12 cellular contexts compared by ENCODE assay signal in genomic region chr7:27133409-27134157, GRCh38. TPM values are rescaled to one million over a fixed set of nuclear protein-coding genes. Genes with fewer than 3 reads are reported as not detected.
DNase-seq lines count a peak whose midpoint lies in the region; ATAC-seq, FAIRE-seq and TF ChIP-seq lines count a peak whose summit lies in the region.
"Had no signal": no experiment of that assay in that cellular context is flagged by ENCODE, and none has a peak within 500 bp of the region (broad histone marks: within the 10 kb centered on the region; RNA-seq: fewer than 3 reads in every experiment).

No MANE protein-coding gene starts in this region.

- H3K27me3 ChIP-seq in HepG2 (ENCODE audit: control insufficient read depth in 1 of 2, insufficient read depth in 2 of 2, low read length in 2 of 2) (no peaks in the 10 kb centered on the region), right lobe of liver (peaks cover 0 to 31% of the 10 kb centered on the region in 2 donors), colonic mucosa (no peaks in the 10 kb centered on the region), upper lobe of right lung (peaks cover 13% of the 10 kb centered on the region)

- H3K27ac ChIP-seq in HepG2 (ENCODE audit: extremely low read length, insufficient read depth, low read length): peak overlapping the region; percentile 67
- no peak overlapping the region for H3K27ac ChIP-seq in right lobe of liver
- peak overlapping the region; percentile 19 for H3K27ac ChIP-seq in colonic mucosa
- peak overlapping the region; percentile 69 for H3K27ac ChIP-seq in upper lobe of right lung
- H3K27ac ChIP-seq: dorsolateral prefrontal cortex had no signal

- H3K79me2 ChIP-seq in HepG2 (ENCODE audit: insufficient read depth, low read length): no peaks in the 10 kb centered on the region

- peak overlapping the region; percentile 34 for H3K9ac ChIP-seq in HepG2 (ENCODE audit: insufficient read depth, low read depth, low read length)
- H3K9ac ChIP-seq in colonic mucosa (ENCODE audit: low read depth in 2 of 2, low read length in 2 of 2): peak overlapping the region in 1 of 2 donors; percentile 64

- peak; percentile 81 for FAIRE-seq in HepG2 (lab: Jason Lieb, UNC)

- 21% methylated on average over 17 of the region's 17 CpGs for WGBS in HepG2 (ENCODE audit: low lambda C conversion rate)
- 31% methylated on average over 17 of the region's 17 CpGs for WGBS in right lobe of liver (ENCODE audit: insufficient coverage, low coverage, low lambda C conversion rate, missing lambda C conversion rate)

- TF ChIP-seq RAD21 in HepG2 (CRISPR knock-in tag; IDR thresholded peaks at IDR 0.05): 0 out of 2 replicates have a peak, but pooled peaks have one; percentile 10

- intact Hi-C loops in HepG2 (cut with micrococcal nuclease; ENCODE audit: unreplicated experiment) (loop anchor here (5.0 kb wide), 1 partner anchor 166 kb away; no protein-coding TSS in a partner anchor), right lobe of liver (cut with DNase I) (no loop called here), colonic mucosa (cut with DNase I) (no loop called here), mucosa of descending colon (cut with DNase I, micrococcal nuclease) (no loop called here), upper lobe of right lung (cut with DNase I) (no loop called here)

- no peaks in the 10 kb centered on the region for H3K36me3 ChIP-seq in HepG2 (replicated peaks in 1 of 2; ENCODE audit: control insufficient read depth in 1 of 2, insufficient read depth in 2 of 2, low read length in 2 of 2)
- H3K36me3 ChIP-seq in right lobe of liver: no peaks in the 10 kb centered on the region
- H3K36me3 ChIP-seq in colonic mucosa: no peaks in the 10 kb centered on the region
- no peaks in the 10 kb centered on the region for H3K36me3 ChIP-seq in mucosa of descending colon (ENCODE audit: low read depth)
- no peaks in the 10 kb centered on the region for H3K36me3 ChIP-seq in upper lobe of right lung

- H2AFZ ChIP-seq in HepG2 (ENCODE audit: low read length): no peak overlapping the region

- CTCF ChIA-PET in HepG2 (lab: Yijun Ruan, JAX; ENCODE audit: low intra/inter-chr PET ratio, low total read pairs): interaction anchor here (0.8 kb wide), 1 partner anchor 280 kb away, joined by 4 read pairs; no protein-coding TSS in a partner anchor

- peak; percentile 54 for ATAC-seq in HepG2
- ATAC-seq in right lobe of liver: no peak
- ATAC-seq in mucosa of descending colon: no peak
- no peak for ATAC-seq in upper lobe of right lung
- ATAC-seq in GM21529 (IDR thresholded peaks at IDR 0.05; ENCODE audit: unreplicated experiment): no peak
- no peak for ATAC-seq in HG03439 (IDR thresholded peaks at IDR 0.05; ENCODE audit: unreplicated experiment)

- TF ChIP-seq EP300 in HepG2 (IDR thresholded peaks at IDR 0.05; ENCODE audit: low read depth in 2 of 2, low read length in 2 of 2) (peak in 1 of 2 experiments; percentile 75; a peak in 2 of 4 replicates), HepG2 (CRISPR knock-in tag; IDR thresholded peaks at IDR 0.05; ENCODE audit: borderline replicate concordance) (peak; percentile 34; the same call in 1 of the 2 replicates)

- peak; percentile 42 for TF ChIP-seq CTCF in HepG2 (CRISPR knock-in tag; IDR thresholded peaks at IDR 0.05)
- no peak for TF ChIP-seq CTCF in right lobe of liver (IDR thresholded peaks at IDR 0.05)
- no peak for TF ChIP-seq CTCF in colonic mucosa (IDR thresholded peaks at IDR 0.05)
- TF ChIP-seq CTCF in mucosa of descending colon (IDR thresholded peaks at IDR 0.05): no peak
- no peak for TF ChIP-seq CTCF in upper lobe of right lung (IDR thresholded peaks at IDR 0.05)
- TF ChIP-seq CTCF in GM13976 (IDR thresholded peaks at IDR 0.05; ENCODE audit: borderline replicate concordance, control extremely low read depth, extremely low read depth, insufficient read depth, missing control alignments): no peak

- in situ Hi-C loops in HepG2 (cut with HindIII; ENCODE audit: extremely low pct_ligation_motif_present, low pct_unique_long_range_greater_than_20kb): no loop called here
- in situ Hi-C loops in GM13976 (cut with MboI; ENCODE audit: low sequenced_read_pairs, unreplicated experiment): no loop called here

- peak overlapping the region; percentile 13 to 24 (median 22); a peak in 2 of 6 replicates for H3K4me3 ChIP-seq in HepG2 (replicated peaks in 1 of 3; ENCODE audit: insufficient read depth in 1 of 3, low read depth in 2 of 3, low read length in 3 of 3)
- no peak overlapping the region for H3K4me3 ChIP-seq in right lobe of liver
- no peak overlapping the region for H3K4me3 ChIP-seq in colonic mucosa
- no peak overlapping the region for H3K4me3 ChIP-seq in mucosa of descending colon
- H3K4me3 ChIP-seq in upper lobe of right lung: no peak overlapping the region
- H3K4me3 ChIP-seq: dorsolateral prefrontal cortex had no signal

- no TSS peak for BruUV-seq in HepG2 (replicated peaks; lab: Mats Ljungman, UMichigan)

- POLR2A ChIA-PET in HepG2 (lab: Yijun Ruan, JAX): interaction anchor here (0.8 to 5.0 kb wide), 6 partner anchors 8 to 934 kb away, joined by 3 to 118 read pairs (median 4); partner anchors contain the start of gene SKAP2

- peak overlapping the region; percentile 76 for H3K4me2 ChIP-seq in HepG2 (ENCODE audit: low read depth, low read length)

- H3K9me3 ChIP-seq in HepG2 (ENCODE audit: low read length): no peaks in the 10 kb centered on the region
- H3K9me3 ChIP-seq in right lobe of liver: no peaks in the 10 kb centered on the region
- H3K9me3 ChIP-seq in colonic mucosa: no peaks in the 10 kb centered on the region
- H3K9me3 ChIP-seq in mucosa of descending colon: no peaks in the 10 kb centered on the region
- H3K9me3 ChIP-seq in upper lobe of right lung: no peaks in the 10 kb centered on the region

- DNase-seq in HepG2 (ENCODE audit: low spot score): peak; percentile 94
- DNase-seq in right lobe of liver: no peak
- DNase-seq in colonic mucosa: peak; percentile 69
- DNase-seq in mucosa of descending colon: peak in 2 of 3 donors; percentile 39 to 68
- no peak for DNase-seq in upper lobe of right lung
- no peak for DNase-seq in GM13976 (ENCODE audit: low spot score)
- DNase-seq: DMS79, dorsolateral prefrontal cortex, SIG-M5 had no signal

- no peaks in the 10 kb centered on the region for H4K20me1 ChIP-seq in HepG2 (ENCODE audit: insufficient read depth, low read length)

- no peak for TF ChIP-seq POLR2A in HepG2 (IDR thresholded peaks at IDR 0.05; ENCODE audit: insufficient read depth in 1 of 2, low read depth in 2 of 2, low read length in 2 of 2)
- no peak for TF ChIP-seq POLR2A in right lobe of liver (IDR thresholded peaks at IDR 0.05)

- peaks cover 74% of the 10 kb centered on the region for H3K4me1 ChIP-seq in HepG2 (ENCODE audit: insufficient read depth, low read length)
- H3K4me1 ChIP-seq in right lobe of liver: no peaks in the 10 kb centered on the region
- H3K4me1 ChIP-seq in colonic mucosa: peaks cover 9% of the 10 kb centered on the region
- H3K4me1 ChIP-seq in mucosa of descending colon (ENCODE audit: low read depth): peaks cover 54% of the 10 kb centered on the region
- peaks cover 55% of the 10 kb centered on the region for H3K4me1 ChIP-seq in upper lobe of right lung

RNA-seq across cellular contexts. Expression of gene HOXA4, which starts 3.0 kb away (rescaled TPM):
- 1.8 and 2.4 TPM in 2 replicates for total RNA-seq in HepG2 (2016; rRNA removed; fragmentation: Illumina TruSeq; extraction: Trizol)
- 2.0 and 2.2 TPM in 2 replicates for total RNA-seq in HepG2 (2016; cell fraction: cytosol; rRNA removed; fragmentation: Illumina TruSeq; extraction: Trizol; ENCODE audit: low read depth)
- 1.0 and 2.0 TPM in 2 replicates for total RNA-seq in HepG2 (2016; cell fraction: insoluble cytoplasmic fraction; rRNA removed; fragmentation: Illumina TruSeq; extraction: Trizol)
- 2.9 and 3.2 TPM in 2 replicates for total RNA-seq in HepG2 (2016; cell fraction: membrane; rRNA removed; fragmentation: Illumina TruSeq; extraction: Trizol)
- total RNA-seq in HepG2 (2016; cell fraction: nucleus; rRNA removed; fragmentation: Illumina TruSeq; extraction: Trizol): 0.53 and 1.8 TPM in 2 replicates
- 4.3 and 5.4 TPM in 2 replicates for polyA plus RNA-seq in HepG2 (2011; rRNA removed)
- 4.7 and 6.2 TPM in 2 replicates for polyA plus RNA-seq in HepG2 (2011; cell fraction: cytosol; rRNA removed)
- 5.3 and 5.5 TPM in 2 replicates for polyA plus RNA-seq in HepG2 (2011; cell fraction: nucleus; rRNA removed)
- polyA plus RNA-seq in HepG2 (2012): 5.2 and 7.3 TPM in 2 replicates
- 7.9 and 8.8 TPM in 2 replicates for polyA plus RNA-seq in HepG2 (2016; cell fraction: cytosol; fragmentation: Illumina TruSeq; extraction: Trizol; ENCODE audit: low read depth)
- polyA plus RNA-seq in HepG2 (2016; cell fraction: insoluble cytoplasmic fraction; fragmentation: Illumina TruSeq; extraction: Trizol; ENCODE audit: low read depth): 7.2 and 9.1 TPM in 2 replicates
- 10.6 and 13.1 TPM in 2 replicates for polyA plus RNA-seq in HepG2 (2016; cell fraction: membrane; fragmentation: Illumina TruSeq; extraction: Trizol; ENCODE audit: low read depth)
- 9.4 and 10.8 TPM in 2 replicates for polyA plus RNA-seq in HepG2 (2016; cell fraction: nucleus; fragmentation: Illumina TruSeq; extraction: Trizol; ENCODE audit: insufficient read depth, low read depth)
- polyA minus RNA-seq in HepG2 (2011; rRNA and poly(A)+ RNA removed; ENCODE audit: low replicate concordance): 0.56 and 2.4 TPM in 2 replicates
- 1.7 and 2.3 TPM in 2 replicates for polyA minus RNA-seq in HepG2 (2011; cell fraction: cytosol; rRNA and poly(A)+ RNA removed)
- 1.4 and 2.7 TPM in 2 replicates for polyA minus RNA-seq in HepG2 (2011; cell fraction: nucleus; rRNA and poly(A)+ RNA removed)
- total RNA-seq in right lobe of liver: 1 to 10 TPM in 1 of 6 experiments, under 1 TPM in 4, not detected in 1; 0.55 to 1.6 (median 0.75) TPM
- total RNA-seq in colonic mucosa: 1 to 10 TPM; 3.3 to 4.5 TPM
- total RNA-seq in mucosa of descending colon: 1 to 10 TPM; 5.9 to 9.5 (median 8.3) TPM
- total RNA-seq in upper lobe of right lung: 7.1 TPM

RNA-seq across cellular contexts. Expression of gene HOXA5, which starts 9.9 kb away (rescaled TPM):
- 3.2 and 3.9 TPM in 2 replicates for total RNA-seq in HepG2 (2016; rRNA removed; fragmentation: Illumina TruSeq; extraction: Trizol)
- 0.71 and 0.97 TPM in 2 replicates for total RNA-seq in HepG2 (2016; cell fraction: cytosol; rRNA removed; fragmentation: Illumina TruSeq; extraction: Trizol; ENCODE audit: low read depth)
- 3.0 TPM in 2 replicates for total RNA-seq in HepG2 (2016; cell fraction: insoluble cytoplasmic fraction; rRNA removed; fragmentation: Illumina TruSeq; extraction: Trizol)
- total RNA-seq in HepG2 (2016; cell fraction: membrane; rRNA removed; fragmentation: Illumina TruSeq; extraction: Trizol): 2.1 and 3.2 TPM in 2 replicates
- 2.1 and 4.1 TPM in 2 replicates for total RNA-seq in HepG2 (2016; cell fraction: nucleus; rRNA removed; fragmentation: Illumina TruSeq; extraction: Trizol)
- polyA plus RNA-seq in HepG2 (2011; rRNA removed): 3.6 and 4.0 TPM in 2 replicates
- polyA plus RNA-seq in HepG2 (2011; cell fraction: cytosol; rRNA removed): 2.0 TPM in 2 replicates
- 4.0 and 4.1 TPM in 2 replicates for polyA plus RNA-seq in HepG2 (2011; cell fraction: nucleus; rRNA removed)
- polyA plus RNA-seq in HepG2 (2012): 2.3 TPM in 2 replicates
- polyA plus RNA-seq in HepG2 (2016; cell fraction: cytosol; fragmentation: Illumina TruSeq; extraction: Trizol; ENCODE audit: low read depth): 0.70 and 1.1 TPM in 2 replicates
- 4.1 and 4.3 TPM in 2 replicates for polyA plus RNA-seq in HepG2 (2016; cell fraction: insoluble cytoplasmic fraction; fragmentation: Illumina TruSeq; extraction: Trizol; ENCODE audit: low read depth)
- 2.2 and 2.8 TPM in 2 replicates for polyA plus RNA-seq in HepG2 (2016; cell fraction: membrane; fragmentation: Illumina TruSeq; extraction: Trizol; ENCODE audit: low read depth)
- 6.4 and 8.6 TPM in 2 replicates for polyA plus RNA-seq in HepG2 (2016; cell fraction: nucleus; fragmentation: Illumina TruSeq; extraction: Trizol; ENCODE audit: insufficient read depth, low read depth)
- polyA minus RNA-seq in HepG2 (2011; rRNA and poly(A)+ RNA removed; ENCODE audit: low replicate concordance): 0.98 and 2.8 TPM in 2 replicates
- 1.1 and 2.2 TPM in 2 replicates for polyA minus RNA-seq in HepG2 (2011; cell fraction: cytosol; rRNA and poly(A)+ RNA removed)
- polyA minus RNA-seq in HepG2 (2011; cell fraction: nucleus; rRNA and poly(A)+ RNA removed): 2.7 and 3.4 TPM in 2 replicates
- total RNA-seq in right lobe of liver: 1 to 10 TPM in 2 of 6 experiments, under 1 TPM in 4; 0.18 to 1.5 (median 0.65) TPM
- total RNA-seq in colonic mucosa: 10 to 100 TPM in 1 of 2 donors, 1 to 10 TPM in 1; 9.6 to 18.7 TPM
- total RNA-seq in mucosa of descending colon: 10 to 100 TPM; 16.1 to 26.6 (median 23.8) TPM
- 16.0 TPM for total RNA-seq in upper lobe of right lung

RNA-seq across cellular contexts. Expression of gene HOXA6, which starts 14.0 kb away (rescaled TPM):
- total RNA-seq in HepG2 (2016; rRNA removed; fragmentation: Illumina TruSeq; extraction: Trizol) (0.95 and 1.3 TPM in 2 replicates), right lobe of liver (not detected), colonic mucosa (10 to 100 TPM; 10.9 to 29.6 TPM), mucosa of descending colon (10 to 100 TPM; 20.2 to 39.5 (median 20.5) TPM), upper lobe of right lung (6.5 TPM)
- total RNA-seq in HepG2 (2016; cell fraction: cytosol; rRNA removed; fragmentation: Illumina TruSeq; extraction: Trizol; ENCODE audit: low read depth): 0.71 TPM in 1 of 2 replicates, not detected in the other
- 0.79 and 1.2 TPM in 2 replicates for total RNA-seq in HepG2 (2016; cell fraction: insoluble cytoplasmic fraction; rRNA removed; fragmentation: Illumina TruSeq; extraction: Trizol)
- total RNA-seq in HepG2 (2016; cell fraction: membrane; rRNA removed; fragmentation: Illumina TruSeq; extraction: Trizol): 0.41 and 0.65 TPM in 2 replicates
- total RNA-seq in HepG2 (2016; cell fraction: nucleus; rRNA removed; fragmentation: Illumina TruSeq; extraction: Trizol): 1.1 and 3.7 TPM in 2 replicates
- 0.68 and 1.5 TPM in 2 replicates for polyA plus RNA-seq in HepG2 (2011; rRNA removed)
- polyA plus RNA-seq in HepG2 (2011; cell fraction: cytosol; rRNA removed): 0.38 and 0.74 TPM in 2 replicates
- polyA plus RNA-seq in HepG2 (2011; cell fraction: nucleus; rRNA removed): 4.3 and 4.7 TPM in 2 replicates
- polyA plus RNA-seq in HepG2 (2012): 0.47 and 0.68 TPM in 2 replicates
- 0.18 TPM in 1 of 2 replicates, not detected in the other for polyA plus RNA-seq in HepG2 (2016; cell fraction: cytosol; fragmentation: Illumina TruSeq; extraction: Trizol; ENCODE audit: low read depth)
- polyA plus RNA-seq in HepG2 (2016; cell fraction: insoluble cytoplasmic fraction; fragmentation: Illumina TruSeq; extraction: Trizol; ENCODE audit: low read depth): 0.94 and 0.99 TPM in 2 replicates
- 0.22 TPM in 1 of 2 replicates, not detected in the other for polyA plus RNA-seq in HepG2 (2016; cell fraction: membrane; fragmentation: Illumina TruSeq; extraction: Trizol; ENCODE audit: low read depth)
- 3.5 and 4.1 TPM in 2 replicates for polyA plus RNA-seq in HepG2 (2016; cell fraction: nucleus; fragmentation: Illumina TruSeq; extraction: Trizol; ENCODE audit: insufficient read depth, low read depth)
- polyA minus RNA-seq in HepG2 (2011; rRNA and poly(A)+ RNA removed; ENCODE audit: low replicate concordance): 1.2 and 2.5 TPM in 2 replicates
- 0.79 TPM in 1 of 2 replicates, not detected in the other for polyA minus RNA-seq in HepG2 (2011; cell fraction: cytosol; rRNA and poly(A)+ RNA removed)
- polyA minus RNA-seq in HepG2 (2011; cell fraction: nucleus; rRNA and poly(A)+ RNA removed): 2.1 and 3.0 TPM in 2 replicates
- total RNA-seq: dorsolateral prefrontal cortex had no signal

RNA-seq across cellular contexts. Expression of gene HOXA3, which starts 18.8 kb away (rescaled TPM):
- total RNA-seq in HepG2 (2016; rRNA removed; fragmentation: Illumina TruSeq; extraction: Trizol) (2.1 and 2.9 TPM in 2 replicates), right lobe of liver (under 1 TPM in 4 of 6 experiments, not detected in 2; 0.17 to 0.26 (median 0.25) TPM), colonic mucosa (10 to 100 TPM; 13.3 to 14.1 TPM), mucosa of descending colon (10 to 100 TPM; 19.9 to 38.1 (median 20.5) TPM), upper lobe of right lung (8.7 TPM)
- 0.51 and 0.71 TPM in 2 replicates for total RNA-seq in HepG2 (2016; cell fraction: cytosol; rRNA removed; fragmentation: Illumina TruSeq; extraction: Trizol; ENCODE audit: low read depth)
- 1.7 and 2.6 TPM in 2 replicates for total RNA-seq in HepG2 (2016; cell fraction: insoluble cytoplasmic fraction; rRNA removed; fragmentation: Illumina TruSeq; extraction: Trizol)
- total RNA-seq in HepG2 (2016; cell fraction: membrane; rRNA removed; fragmentation: Illumina TruSeq; extraction: Trizol): 1.6 and 1.9 TPM in 2 replicates
- 3.5 and 4.8 TPM in 2 replicates for total RNA-seq in HepG2 (2016; cell fraction: nucleus; rRNA removed; fragmentation: Illumina TruSeq; extraction: Trizol)
- 4.3 and 4.6 TPM in 2 replicates for polyA plus RNA-seq in HepG2 (2011; rRNA removed)
- polyA plus RNA-seq in HepG2 (2011; cell fraction: cytosol; rRNA removed): 1.3 and 1.5 TPM in 2 replicates
- 12.3 and 16.6 TPM in 2 replicates for polyA plus RNA-seq in HepG2 (2011; cell fraction: nucleus; rRNA removed)
- polyA plus RNA-seq in HepG2 (2012): 3.8 and 6.3 TPM in 2 replicates
- polyA plus RNA-seq in HepG2 (2016; cell fraction: cytosol; fragmentation: Illumina TruSeq; extraction: Trizol; ENCODE audit: low read depth): 0.74 and 0.97 TPM in 2 replicates
- 4.9 and 6.7 TPM in 2 replicates for polyA plus RNA-seq in HepG2 (2016; cell fraction: insoluble cytoplasmic fraction; fragmentation: Illumina TruSeq; extraction: Trizol; ENCODE audit: low read depth)
- 3.4 TPM in 2 replicates for polyA plus RNA-seq in HepG2 (2016; cell fraction: membrane; fragmentation: Illumina TruSeq; extraction: Trizol; ENCODE audit: low read depth)
- 26.3 and 26.9 TPM in 2 replicates for polyA plus RNA-seq in HepG2 (2016; cell fraction: nucleus; fragmentation: Illumina TruSeq; extraction: Trizol; ENCODE audit: insufficient read depth, low read depth)
- 1.7 TPM in 1 of 2 replicates, not detected in the other for polyA minus RNA-seq in HepG2 (2011; rRNA and poly(A)+ RNA removed; ENCODE audit: low replicate concordance)
- polyA minus RNA-seq in HepG2 (2011; cell fraction: cytosol; rRNA and poly(A)+ RNA removed): 0.88 and 1.1 TPM in 2 replicates
- polyA minus RNA-seq in HepG2 (2011; cell fraction: nucleus; rRNA and poly(A)+ RNA removed): 2.2 and 4.6 TPM in 2 replicates
- total RNA-seq: HT1080 had no signal

RNA-seq across cellular contexts. Expression of gene HOXA7, which starts 22.9 kb away (rescaled TPM):
- total RNA-seq in HepG2 (2016; rRNA removed; fragmentation: Illumina TruSeq; extraction: Trizol): not detected in 2 replicates
- not detected in 2 replicates for total RNA-seq in HepG2 (2016; cell fraction: cytosol; rRNA removed; fragmentation: Illumina TruSeq; extraction: Trizol; ENCODE audit: low read depth)
- not detected in 2 replicates for total RNA-seq in HepG2 (2016; cell fraction: insoluble cytoplasmic fraction; rRNA removed; fragmentation: Illumina TruSeq; extraction: Trizol)
- 0.07 and 0.15 TPM in 2 replicates for total RNA-seq in HepG2 (2016; cell fraction: membrane; rRNA removed; fragmentation: Illumina TruSeq; extraction: Trizol)
- not detected in 2 replicates for total RNA-seq in HepG2 (2016; cell fraction: nucleus; rRNA removed; fragmentation: Illumina TruSeq; extraction: Trizol)
- polyA plus RNA-seq in HepG2 (2011; rRNA removed): 0.05 and 0.10 TPM in 2 replicates
- polyA plus RNA-seq in HepG2 (2011; cell fraction: cytosol; rRNA removed): 0.07 and 0.13 TPM in 2 replicates
- polyA plus RNA-seq in HepG2 (2011; cell fraction: nucleus; rRNA removed): 0.08 TPM in 1 of 2 replicates, not detected in the other
- 0.32 TPM in 1 of 2 replicates, not detected in the other for polyA plus RNA-seq in HepG2 (2012)
- polyA plus RNA-seq in HepG2 (2016; cell fraction: cytosol; fragmentation: Illumina TruSeq; extraction: Trizol; ENCODE audit: low read depth): 0.10 TPM in 1 of 2 replicates, not detected in the other
- polyA plus RNA-seq in HepG2 (2016; cell fraction: insoluble cytoplasmic fraction; fragmentation: Illumina TruSeq; extraction: Trizol; ENCODE audit: low read depth): 0.22 and 0.31 TPM in 2 replicates
- polyA plus RNA-seq in HepG2 (2016; cell fraction: membrane; fragmentation: Illumina TruSeq; extraction: Trizol; ENCODE audit: low read depth): 0.26 and 0.30 TPM in 2 replicates
- not detected in 2 replicates for polyA plus RNA-seq in HepG2 (2016; cell fraction: nucleus; fragmentation: Illumina TruSeq; extraction: Trizol; ENCODE audit: insufficient read depth, low read depth)
- polyA minus RNA-seq in HepG2 (2011; rRNA and poly(A)+ RNA removed; ENCODE audit: low replicate concordance): 0.08 and 3.8 TPM in 2 replicates
- 0.30 and 1.1 TPM in 2 replicates for polyA minus RNA-seq in HepG2 (2011; cell fraction: cytosol; rRNA and poly(A)+ RNA removed)
- not detected in 2 replicates for polyA minus RNA-seq in HepG2 (2011; cell fraction: nucleus; rRNA and poly(A)+ RNA removed)
- not detected for total RNA-seq in right lobe of liver
- total RNA-seq in colonic mucosa: 10 to 100 TPM; 21.9 to 24.4 TPM
- 10 to 100 TPM; 17.1 to 29.8 (median 27.9) TPM for total RNA-seq in mucosa of descending colon
- total RNA-seq in upper lobe of right lung: 2.9 TPM
- total RNA-seq: dorsolateral prefrontal cortex, HT1080 had no signal

Comparison
In these comparisons a context has a peak if more than half of its experiments do, and no peak if none do; other contexts are left out.
1. DNase-seq: peak in HepG2 (single experiment), colonic mucosa (single experiment) and mucosa of descending colon (2 of 3); none in right lobe of liver (0 of 3), upper lobe of right lung (single experiment) and GM13976 (single experiment).
2. H3K27ac ChIP-seq: peak in HepG2 (single experiment), colonic mucosa (single experiment) and upper lobe of right lung (single experiment); none in right lobe of liver (0 of 3).
3. H3K4me3 ChIP-seq: peak in HepG2 (3 of 3); none in right lobe of liver (0 of 3), colonic mucosa (single experiment), mucosa of descending colon (single experiment) and upper lobe of right lung (single experiment).